Comparison of ENCODE assay signal across 8 cellular contexts in the genomic region with DNA sequence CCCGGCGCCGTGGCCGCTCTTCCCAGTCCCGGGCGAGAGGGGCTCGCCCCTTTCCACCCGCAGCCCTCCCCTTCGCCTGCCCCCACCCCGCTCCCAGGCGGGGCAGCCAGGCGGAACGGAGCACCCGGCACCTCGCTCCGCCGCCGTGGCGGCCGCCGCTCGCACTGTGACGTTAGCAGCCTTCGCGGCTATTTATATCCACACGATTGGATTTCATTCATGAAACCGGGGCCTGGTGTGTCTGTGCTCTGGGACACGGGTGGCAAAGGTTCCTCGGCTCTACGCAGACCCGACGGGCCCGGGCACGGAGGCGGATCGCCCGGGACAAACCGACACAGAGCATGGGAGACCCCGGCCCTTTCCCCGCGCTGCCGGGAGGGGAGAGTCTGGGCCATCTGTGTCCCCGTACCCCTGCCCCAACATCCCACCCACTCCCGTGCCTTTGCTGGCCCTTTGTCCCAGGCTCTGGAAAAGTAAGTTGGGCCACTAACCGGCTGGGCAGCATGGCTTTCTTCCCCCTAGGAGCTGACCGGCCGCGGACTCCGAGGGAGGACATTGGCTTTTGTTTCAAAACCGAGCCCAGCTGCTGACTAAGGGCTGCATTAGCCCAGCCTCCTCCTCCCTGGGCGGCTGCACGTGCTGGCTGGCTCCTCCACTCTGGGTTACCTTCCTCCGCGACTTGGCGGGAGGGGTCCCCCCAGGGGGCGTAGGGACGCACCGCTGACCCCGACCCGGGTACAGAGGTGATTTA. TPM values are rescaled to one million over a fixed set of nuclear protein-coding genes. Genes with fewer than 3 reads are reported as not detected.
A peak's percentile ranks its signal among the peaks of the same experiment; 100 is the strongest.
DNase-seq lines count a peak whose midpoint lies in the region; ATAC-seq and TF ChIP-seq lines count a peak whose summit lies in the region.

TSS of gene RHOBTB1 (minus strand) at position 27 of the 751 bp plus-strand sequence. CDS start 32,643 bp downstream, outside the sequence.

- H3K4me3 ChIP-seq in AG10803 (ENCODE audit: low read length) = peak within 1 kb of the TSS; percentile 74
- peak within 1 kb of the TSS; percentile 83 for H3K4me3 ChIP-seq in neural cell (ENCODE audit: low read length)

- peak within 1 kb of the TSS; percentile 61 for H3K4me2 ChIP-seq in neural cell (ENCODE audit: low read length)

- H3K36me3 ChIP-seq in neural cell (ENCODE audit: insufficient read depth, low read length) = no peaks in the 10 kb centered on the region

- peak within 1 kb of the TSS; percentile 74 for H3K9ac ChIP-seq in neural cell (ENCODE audit: low read length)

- peak within 1 kb of the TSS; percentile 76 for H2AFZ ChIP-seq in neural cell (ENCODE audit: low read depth, low read length)

- no peaks in the 10 kb centered on the region for H3F3A ChIP-seq in neural cell (ENCODE audit: insufficient read depth, low read length, poor library complexity, severe bottlenecking)

- no peak for TF ChIP-seq RAD21 in neural cell (conservative IDR thresholded peaks at IDR 0.05)

- peaks cover 3% of the 10 kb centered on the region for H3K79me2 ChIP-seq in neural cell (replicated peaks; ENCODE audit: insufficient read depth, low read length)

- TF ChIP-seq EP300 in neural cell (conservative IDR thresholded peaks at IDR 0.05; ENCODE audit: poor library complexity, severe bottlenecking) = no peak

- no peaks in the 10 kb centered on the region for H4K20me1 ChIP-seq in neural cell (ENCODE audit: insufficient read depth)

- ATAC-seq in GM18498 (IDR thresholded peaks at IDR 0.05; ENCODE audit: unreplicated experiment) (peak; percentile 64), HG03139 (IDR thresholded peaks at IDR 0.05; ENCODE audit: unreplicated experiment) (peak; percentile 43), GM21526 (IDR thresholded peaks at IDR 0.05; ENCODE audit: low FRiP score, unreplicated experiment) (no peak)

- DNase-seq in AG10803 (ENCODE audit: low read depth) (peak; percentile 86), NCI-H526 treated with DMSO at 0.1 percent for 48 hours (lab: John Stamatoyannopoulos, UW) (peak; percentile 62), glomerular visceral epithelial cell (ENCODE audit: extremely low spot score) (peak; percentile 86)

- H3K9me2 ChIP-seq in neural cell (ENCODE audit: insufficient read depth, low read length) = no peaks in the 10 kb centered on the region

- H3K27me3 ChIP-seq in neural cell (ENCODE audit: insufficient read depth, low read depth, low read length) = no peaks in the 10 kb centered on the region

- H3K9me3 ChIP-seq in neural cell (ENCODE audit: low read length) = no peaks in the 10 kb centered on the region

- WGBS in adipose tissue, 3 donors = 1% methylated on average over 45 to 60 of the region's 60 CpGs

- H3K27ac ChIP-seq in adipose tissue (ENCODE audit: low read depth, low read length) (peak within 1 kb of the TSS; percentile 57), neural cell (ENCODE audit: low read length) (peak within 1 kb of the TSS; percentile 63)

- TF ChIP-seq CTCF in AG10803 (conservative IDR thresholded peaks at IDR 0.05; ENCODE audit: low read length) (no peak), neural cell (IDR thresholded peaks at IDR 0.05; ENCODE audit: poor library complexity, severe bottlenecking) (no peak)

TF ChIP-seq in neural cell, 6 proteins besides CTCF, POLR2A, EP300 and RAD21:
- TF ChIP-seq MXI1 (conservative IDR thresholded peaks at IDR 0.05; ENCODE audit: poor library complexity, severe bottlenecking) (no peak), POLR2AphosphoS5 (IDR thresholded peaks at IDR 0.05) (peak; percentile 65), TAF1 (IDR thresholded peaks at IDR 0.05; ENCODE audit: low read depth) (no peak)
- TF ChIP-seq, protein P1, sequence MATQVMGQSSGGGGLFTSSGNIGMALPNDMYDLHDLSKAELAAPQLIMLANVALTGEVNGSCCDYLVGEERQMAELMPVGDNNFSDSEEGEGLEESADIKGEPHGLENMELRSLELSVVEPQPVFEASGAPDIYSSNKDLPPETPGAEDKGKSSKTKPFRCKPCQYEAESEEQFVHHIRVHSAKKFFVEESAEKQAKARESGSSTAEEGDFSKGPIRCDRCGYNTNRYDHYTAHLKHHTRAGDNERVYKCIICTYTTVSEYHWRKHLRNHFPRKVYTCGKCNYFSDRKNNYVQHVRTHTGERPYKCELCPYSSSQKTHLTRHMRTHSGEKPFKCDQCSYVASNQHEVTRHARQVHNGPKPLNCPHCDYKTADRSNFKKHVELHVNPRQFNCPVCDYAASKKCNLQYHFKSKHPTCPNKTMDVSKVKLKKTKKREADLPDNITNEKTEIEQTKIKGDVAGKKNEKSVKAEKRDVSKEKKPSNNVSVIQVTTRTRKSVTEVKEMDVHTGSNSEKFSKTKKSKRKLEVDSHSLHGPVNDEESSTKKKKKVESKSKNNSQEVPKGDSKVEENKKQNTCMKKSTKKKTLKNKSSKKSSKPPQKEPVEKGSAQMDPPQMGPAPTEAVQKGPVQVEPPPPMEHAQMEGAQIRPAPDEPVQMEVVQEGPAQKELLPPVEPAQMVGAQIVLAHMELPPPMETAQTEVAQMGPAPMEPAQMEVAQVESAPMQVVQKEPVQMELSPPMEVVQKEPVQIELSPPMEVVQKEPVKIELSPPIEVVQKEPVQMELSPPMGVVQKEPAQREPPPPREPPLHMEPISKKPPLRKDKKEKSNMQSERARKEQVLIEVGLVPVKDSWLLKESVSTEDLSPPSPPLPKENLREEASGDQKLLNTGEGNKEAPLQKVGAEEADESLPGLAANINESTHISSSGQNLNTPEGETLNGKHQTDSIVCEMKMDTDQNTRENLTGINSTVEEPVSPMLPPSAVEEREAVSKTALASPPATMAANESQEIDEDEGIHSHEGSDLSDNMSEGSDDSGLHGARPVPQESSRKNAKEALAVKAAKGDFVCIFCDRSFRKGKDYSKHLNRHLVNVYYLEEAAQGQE (IDR thresholded peaks at IDR 0.05; ENCODE audit: borderline replicate concordance) = peak; percentile 39

RNA-seq across cellular contexts. Expression of gene RHOBTB1, which starts in this region (rescaled TPM):
- polyA plus RNA-seq in adipose tissue = 1 to 10 TPM; 3.5 to 8.4 (median 8.2) TPM
- 8.0 and 10.5 TPM in 2 replicates for polyA plus RNA-seq in neural cell
- polyA minus RNA-seq in neural cell = 10.7 and 12.2 TPM in 2 replicates
